ENCODE assay signal across 20 cellular contexts in genomic region chr3:128232421-128233180, GRCh38.
DNase-seq lines count a peak whose midpoint lies in the region; ATAC-seq, FAIRE-seq and TF ChIP-seq lines count a peak whose summit lies in the region.
"Had no signal": no experiment of that assay in that cellular context is flagged by ENCODE, and none has a peak within 500 bp of the region (broad histone marks: within the 10 kb centered on the region; RNA-seq: fewer than 3 reads in every experiment).

No MANE protein-coding gene starts in this region.

- no peaks in the 10 kb centered on the region for H3K36me3 Mint-ChIP-seq in brain
- H3K36me3 Mint-ChIP-seq in mesothelial cell of epicardium, result no peaks in the 10 kb centered on the region
- H3K36me3 Mint-ChIP-seq in activated naive CD4-positive, alpha-beta T cell treated with anti-CD3 and anti-CD28 coated beads for 36 hours (ENCODE audit: low read depth), result no peaks in the 10 kb centered on the region
- H3K36me3 Mint-ChIP-seq: CD4-positive, CD25-positive, alpha-beta regulatory T cell had no signal

- no peaks in the 10 kb centered on the region for H3K9me3 ChIP-seq in A549

- POLR2A ChIA-PET in A549 (lab: Yijun Ruan, JAX), result no interaction called here

- CTCF ChIA-PET in A549 (lab: Yijun Ruan, JAX), result interaction anchor here (1.0 kb wide), 1 partner anchor 90 kb away, joined by 4 read pairs; no protein-coding TSS in a partner anchor
- CTCF ChIA-PET in activated naive CD4-positive, alpha-beta T cell treated with anti-CD3 and anti-CD28 coated beads for 36 hours (lab: Charles Lee), result no interaction called here

- H3K4me1 Mint-ChIP-seq in brain (peaks cover 70% of the 10 kb centered on the region), mesothelial cell of epicardium (peaks cover 63% of the 10 kb centered on the region)
- peaks cover 12% of the 10 kb centered on the region for H3K4me1 Mint-ChIP-seq in activated naive CD4-positive, alpha-beta T cell treated with anti-CD3 and anti-CD28 coated beads for 36 hours (ENCODE audit: low read depth)

- 72% methylated on average over 12 of the region's 12 CpGs for WGBS in A549 (ENCODE audit: missing lambda C conversion rate)

- no peak for TF ChIP-seq POLR2A in A549 (IDR thresholded peaks at IDR 0.05; ENCODE audit: low read length)

- no peak for FAIRE-seq in A549 (lab: Jason Lieb, UNC)

- no peak for TF ChIP-seq RAD21 in A549 (conservative IDR thresholded peaks at IDR 0.05 in 1 of 2, IDR thresholded peaks at IDR 0.05 in 1 of 2)

- intact Hi-C loops in activated naive CD4-positive, alpha-beta T cell treated with anti-CD3 and anti-CD28 coated beads for 36 hours (cut with micrococcal nuclease), result no loop called here

- no peak overlapping the region for H3K4me2 ChIP-seq in A549

- H3K27ac ChIP-seq in A549, result no peak overlapping the region

- H3K4me3 Mint-ChIP-seq in brain, result peak overlapping the region in 2 of 5 experiments; percentile 9 to 10
- no peak overlapping the region for H3K4me3 Mint-ChIP-seq in mesothelial cell of epicardium
- no peak overlapping the region for H3K4me3 Mint-ChIP-seq in activated naive CD4-positive, alpha-beta T cell treated with anti-CD3 and anti-CD28 coated beads for 36 hours
- H3K4me3 Mint-ChIP-seq: CD4-positive, CD25-positive, alpha-beta regulatory T cell; HFFc6 had no signal

- no peak for TF ChIP-seq EP300 in A549 (IDR thresholded peaks at IDR 0.05)

- no peak overlapping the region for H3K4me3 ChIP-seq in A549

- H3K4me1 ChIP-seq in A549, result no peaks in the 10 kb centered on the region

- H3K9me3 Mint-ChIP-seq in brain (no peaks in the 10 kb centered on the region), mesothelial cell of epicardium (no peaks in the 10 kb centered on the region)
- H3K9me3 Mint-ChIP-seq in activated naive CD4-positive, alpha-beta T cell treated with anti-CD3 and anti-CD28 coated beads for 36 hours, result no peaks in the 10 kb centered on the region
- H3K9me3 Mint-ChIP-seq: CD4-positive, CD25-positive, alpha-beta regulatory T cell; HFFc6 had no signal

- H3K27me3 Mint-ChIP-seq in brain (peaks cover 5% of the 10 kb centered on the region), mesothelial cell of epicardium (ENCODE audit: low read depth) (no peaks in the 10 kb centered on the region)
- no peaks in the 10 kb centered on the region for H3K27me3 Mint-ChIP-seq in activated naive CD4-positive, alpha-beta T cell treated with anti-CD3 and anti-CD28 coated beads for 36 hours (ENCODE audit: low read depth)
- H3K27me3 Mint-ChIP-seq: CD4-positive, CD25-positive, alpha-beta regulatory T cell had no signal

- H3K27ac Mint-ChIP-seq in brain (peak overlapping the region in 3 of 5 experiments; percentile 19 to 71 (median 33)), mesothelial cell of epicardium (peak overlapping the region; percentile 84)
- no peak overlapping the region for H3K27ac Mint-ChIP-seq in activated naive CD4-positive, alpha-beta T cell treated with anti-CD3 and anti-CD28 coated beads for 36 hours
- H3K27ac Mint-ChIP-seq: HFFc6 had no signal

- no peak for ATAC-seq in A549
- ATAC-seq in GM21619 (IDR thresholded peaks at IDR 0.05; ENCODE audit: unreplicated experiment), result no peak
- ATAC-seq in GM21526 (IDR thresholded peaks at IDR 0.05; ENCODE audit: low FRiP score, unreplicated experiment), result no peak
- ATAC-seq: PC-3 had no signal

- TF ChIP-seq CTCF in A549 (IDR thresholded peaks at IDR 0.05) (no peak), brain (conservative IDR thresholded peaks at IDR 0.05) (no peak), mesothelial cell of epicardium (IDR thresholded peaks at IDR 0.05; ENCODE audit: unreplicated experiment) (no peak)

- DNase-seq in A549 (ENCODE audit: low read depth in 1 of 2, low spot score in 1 of 2) (no peak), NCI-H446 treated with DMSO at 0.1 percent for 48 hours (lab: John Stamatoyannopoulos, UW) (peak; percentile 5), mesothelial cell of epicardium (ENCODE audit: low spot score in 2 of 2, unreplicated experiment in 2 of 2) (no peak), OCI-M1 (lab: John Stamatoyannopoulos, UW) (no peak)
- DNase-seq in activated naive CD4-positive, alpha-beta T cell treated with anti-CD3 and anti-CD28 coated beads for 36 hours, result no peak
- DNase-seq: AML-193; CD4-positive, CD25-positive, alpha-beta regulatory T cell; DMS53; GOT3; HFFc6; Karpas-422; MM.1S; NCI-H1105; NCI-H1694 treated with DMSO at 0.1 percent for 48 hours; NCI-H2171 treated with DMSO at 0.1 percent for 48 hours; NCI-H510A treated with DMSO at 0.1 percent for 48 hours; PC-3 had no signal

TF ChIP-seq in A549, 52 proteins besides CTCF, POLR2A, EP300 and RAD21:
- TF ChIP-seq HOXB5 (CRISPR knock-in tag; IDR thresholded peaks at IDR 0.05) (no peak), MAFK (IDR thresholded peaks at IDR 0.05; ENCODE audit: partially characterized antibody) (peak; percentile 66), CBX8 (IDR thresholded peaks at IDR 0.05) (no peak)
TF ChIP-seq in A549: peak in this region for 1.
